Comparison of ENCODE assay signal across 2 cellular contexts in genomic region chr15:73555080-73555479, GRCh38.
TF ChIP-seq lines count a peak whose summit lies in the region.

No MANE protein-coding gene starts in this region.

TF ChIP-seq in HepG2, 621 proteins besides CTCF, POLR2A, EP300 and RAD21:
- TF ChIP-seq ZNF143 (CRISPR knock-in tag; IDR thresholded peaks at IDR 0.05) (no peak), RBM22 (optimal IDR thresholded peaks at IDR 0.05; ENCODE audit: low read length) (peak; percentile 15)

TF ChIP-seq in WTC11, 78 proteins besides CTCF, POLR2A, EP300 and RAD21:
- no peak for TF ChIP-seq ESRRA (CRISPR knock-in tag; IDR thresholded peaks at IDR 0.05; ENCODE audit: borderline replicate concordance)
- TF ChIP-seq IRF1 (CRISPR knock-in tag; IDR thresholded peaks at IDR 0.05) = no peak
- TF ChIP-seq ZNF423 (CRISPR knock-in tag; IDR thresholded peaks at IDR 0.05) = no peak
- no peak for TF ChIP-seq ELF4 (CRISPR knock-in tag; IDR thresholded peaks at IDR 0.05; ENCODE audit: low read depth)
- no peak for TF ChIP-seq E2F1 (CRISPR knock-in tag; IDR thresholded peaks at IDR 0.05)
- no peak for TF ChIP-seq MXD4 (CRISPR knock-in tag; IDR thresholded peaks at IDR 0.05; ENCODE audit: borderline replicate concordance)
- no peak for TF ChIP-seq SP1 (CRISPR knock-in tag; conservative IDR thresholded peaks at IDR 0.05)
- no peak for TF ChIP-seq ZNF138 (CRISPR knock-in tag; conservative IDR thresholded peaks at IDR 0.05)
- no peak for TF ChIP-seq ZNF121 (CRISPR knock-in tag; IDR thresholded peaks at IDR 0.05)
TF ChIP-seq in WTC11: peak in this region for 0.
